1 cellular context compared by ENCODE assay signal in the genomic region with DNA sequence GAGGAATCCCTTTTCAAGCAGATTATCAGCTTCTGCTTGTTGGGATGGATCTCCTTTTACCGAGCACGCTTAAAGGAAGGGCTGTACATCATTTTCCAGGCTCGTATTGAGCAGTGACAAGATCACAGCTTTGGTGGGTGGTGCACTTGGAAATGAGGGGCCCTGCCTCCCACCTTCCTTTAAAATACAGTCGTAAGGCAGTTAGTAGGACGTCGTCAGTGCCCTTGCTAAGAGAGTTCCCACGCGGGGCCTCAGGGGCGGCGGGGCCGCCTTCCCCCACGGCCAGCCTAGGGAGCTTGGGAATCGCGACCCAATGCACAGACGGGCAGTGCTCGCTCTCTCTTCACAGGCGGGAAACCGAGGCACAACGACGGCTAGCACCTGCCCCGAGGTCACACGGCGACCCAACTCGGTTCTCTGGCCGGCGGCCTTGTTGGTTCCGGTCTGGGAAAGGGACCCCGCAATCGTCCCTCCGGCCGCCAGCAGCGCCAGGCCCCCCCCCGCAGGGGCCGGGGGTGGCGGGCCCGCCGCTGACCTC.
TF ChIP-seq lines count a peak whose summit lies in the region.

No MANE protein-coding gene starts in this region.

TF ChIP-seq in GM23338, 12 proteins besides CTCF, POLR2A, EP300 and RAD21 (continued from another document):
- TF ChIP-seq, protein P1, sequence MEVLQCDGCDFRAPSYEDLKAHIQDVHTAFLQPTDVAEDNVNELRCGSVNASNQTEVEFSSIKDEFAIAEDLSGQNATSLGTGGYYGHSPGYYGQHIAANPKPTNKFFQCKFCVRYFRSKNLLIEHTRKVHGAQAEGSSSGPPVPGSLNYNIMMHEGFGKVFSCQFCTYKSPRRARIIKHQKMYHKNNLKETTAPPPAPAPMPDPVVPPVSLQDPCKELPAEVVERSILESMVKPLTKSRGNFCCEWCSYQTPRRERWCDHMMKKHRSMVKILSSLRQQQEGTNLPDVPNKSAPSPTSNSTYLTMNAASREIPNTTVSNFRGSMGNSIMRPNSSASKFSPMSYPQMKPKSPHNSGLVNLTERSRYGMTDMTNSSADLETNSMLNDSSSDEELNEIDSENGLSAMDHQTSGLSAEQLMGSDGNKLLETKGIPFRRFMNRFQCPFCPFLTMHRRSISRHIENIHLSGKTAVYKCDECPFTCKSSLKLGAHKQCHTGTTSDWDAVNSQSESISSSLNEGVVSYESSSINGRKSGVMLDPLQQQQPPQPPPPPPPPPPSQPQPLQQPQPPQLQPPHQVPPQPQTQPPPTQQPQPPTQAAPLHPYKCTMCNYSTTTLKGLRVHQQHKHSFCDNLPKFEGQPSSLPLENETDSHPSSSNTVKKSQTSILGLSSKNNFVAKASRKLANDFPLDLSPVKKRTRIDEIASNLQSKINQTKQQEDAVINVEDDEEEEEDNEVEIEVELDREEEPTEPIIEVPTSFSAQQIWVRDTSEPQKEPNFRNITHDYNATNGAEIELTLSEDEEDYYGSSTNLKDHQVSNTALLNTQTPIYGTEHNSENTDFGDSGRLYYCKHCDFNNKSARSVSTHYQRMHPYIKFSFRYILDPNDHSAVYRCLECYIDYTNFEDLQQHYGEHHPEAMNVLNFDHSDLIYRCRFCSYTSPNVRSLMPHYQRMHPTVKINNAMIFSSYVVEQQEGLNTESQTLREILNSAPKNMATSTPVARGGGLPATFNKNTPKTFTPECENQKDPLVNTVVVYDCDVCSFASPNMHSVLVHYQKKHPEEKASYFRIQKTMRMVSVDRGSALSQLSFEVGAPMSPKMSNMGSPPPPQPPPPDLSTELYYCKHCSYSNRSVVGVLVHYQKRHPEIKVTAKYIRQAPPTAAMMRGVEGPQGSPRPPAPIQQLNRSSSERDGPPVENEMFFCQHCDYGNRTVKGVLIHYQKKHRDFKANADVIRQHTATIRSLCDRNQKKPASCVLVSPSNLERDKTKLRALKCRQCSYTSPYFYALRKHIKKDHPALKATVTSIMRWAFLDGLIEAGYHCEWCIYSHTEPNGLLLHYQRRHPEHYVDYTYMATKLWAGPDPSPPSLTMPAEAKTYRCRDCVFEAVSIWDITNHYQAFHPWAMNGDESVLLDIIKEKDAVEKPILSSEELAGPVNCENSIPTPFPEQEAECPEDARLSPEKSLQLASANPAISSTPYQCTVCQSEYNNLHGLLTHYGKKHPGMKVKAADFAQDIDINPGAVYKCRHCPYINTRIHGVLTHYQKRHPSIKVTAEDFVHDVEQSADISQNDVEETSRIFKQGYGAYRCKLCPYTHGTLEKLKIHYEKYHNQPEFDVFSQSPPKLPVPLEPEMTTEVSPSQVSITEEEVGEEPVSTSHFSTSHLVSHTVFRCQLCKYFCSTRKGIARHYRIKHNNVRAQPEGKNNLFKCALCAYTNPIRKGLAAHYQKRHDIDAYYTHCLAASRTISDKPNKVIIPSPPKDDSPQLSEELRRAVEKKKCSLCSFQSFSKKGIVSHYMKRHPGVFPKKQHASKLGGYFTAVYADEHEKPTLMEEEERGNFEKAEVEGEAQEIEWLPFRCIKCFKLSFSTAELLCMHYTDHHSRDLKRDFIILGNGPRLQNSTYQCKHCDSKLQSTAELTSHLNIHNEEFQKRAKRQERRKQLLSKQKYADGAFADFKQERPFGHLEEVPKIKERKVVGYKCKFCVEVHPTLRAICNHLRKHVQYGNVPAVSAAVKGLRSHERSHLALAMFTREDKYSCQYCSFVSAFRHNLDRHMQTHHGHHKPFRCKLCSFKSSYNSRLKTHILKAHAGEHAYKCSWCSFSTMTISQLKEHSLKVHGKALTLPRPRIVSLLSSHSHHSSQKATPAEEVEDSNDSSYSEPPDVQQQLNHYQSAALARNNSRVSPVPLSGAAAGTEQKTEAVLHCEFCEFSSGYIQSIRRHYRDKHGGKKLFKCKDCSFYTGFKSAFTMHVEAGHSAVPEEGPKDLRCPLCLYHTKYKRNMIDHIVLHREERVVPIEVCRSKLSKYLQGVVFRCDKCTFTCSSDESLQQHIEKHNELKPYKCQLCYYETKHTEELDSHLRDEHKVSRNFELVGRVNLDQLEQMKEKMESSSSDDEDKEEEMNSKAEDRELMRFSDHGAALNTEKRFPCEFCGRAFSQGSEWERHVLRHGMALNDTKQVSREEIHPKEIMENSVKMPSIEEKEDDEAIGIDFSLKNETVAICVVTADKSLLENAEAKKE (CRISPR knock-in tag; IDR thresholded peaks at IDR 0.05) = no peak
- TF ChIP-seq NANOG (IDR thresholded peaks at IDR 0.05; ENCODE audit: borderline replicate concordance) (no peak), EZH2 (IDR thresholded peaks at IDR 0.05; ENCODE audit: low read depth, unreplicated experiment) (no peak), ZNF331 (CRISPR knock-in tag; IDR thresholded peaks at IDR 0.05; ENCODE audit: low read depth) (no peak)
